Comparison of ENCODE assay signal across 8 cellular contexts in the genomic region with DNA sequence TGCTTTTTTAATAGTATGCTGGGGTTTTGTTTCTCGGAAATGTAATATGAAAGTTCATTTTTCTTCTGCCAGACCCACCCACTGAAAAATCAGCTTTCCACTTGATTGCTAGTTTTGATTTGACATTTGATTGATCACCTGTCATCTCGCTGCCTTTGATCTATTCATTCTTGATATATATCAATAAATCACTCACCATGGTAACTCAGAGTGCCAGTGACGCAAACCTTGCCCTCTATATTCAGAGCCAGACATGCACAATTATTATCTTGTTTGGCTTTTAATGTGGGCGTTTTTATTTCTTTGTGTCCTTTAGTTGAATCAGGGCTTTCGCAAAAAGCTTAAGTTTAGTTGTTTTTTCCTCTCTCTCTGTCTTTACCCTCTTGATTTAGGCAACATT. TPM values are rescaled to one million over a fixed set of nuclear protein-coding genes. Genes with fewer than 3 reads are reported as not detected.
A peak's percentile ranks its signal among the peaks of the same experiment; 100 is the strongest.
DNase-seq lines count a peak whose midpoint lies in the region; ATAC-seq, FAIRE-seq and TF ChIP-seq lines count a peak whose summit lies in the region.

No MANE protein-coding gene starts in this region.

- H3K9me3 ChIP-seq in K562 (replicated peaks; ENCODE audit: control insufficient read depth, insufficient read depth, low read depth, low read length) (no peaks in the 10 kb centered on the region), uterus (no peaks in the 10 kb centered on the region), left lung (no peaks in the 10 kb centered on the region)

- no peak overlapping the region for H3K4me3 ChIP-seq in K562
- peak overlapping the region; percentile 48 to 64 for H3K4me3 ChIP-seq in uterus
- H3K4me3 ChIP-seq in left lung = peak overlapping the region in 1 of 2 donors; percentile 34

- H3K27ac Mint-ChIP-seq in natural killer cell (no peak overlapping the region), neural crest cell (ENCODE audit: unreplicated experiment) (no peak overlapping the region)
- peak overlapping the region in 1 of 2 donors; percentile 32 for H3K27ac Mint-ChIP-seq in natural killer cell treated with Interleukin-12 subunit alpha and Interleukin-12 subunit beta and Interleukin-15 and Interleukin-18, amount 100 ng/mL, for 72 hours

- H3K36me3 Mint-ChIP-seq in natural killer cell = no peaks in the 10 kb centered on the region
- peaks cover 6% of the 10 kb centered on the region for H3K36me3 Mint-ChIP-seq in natural killer cell treated with Interleukin-12 subunit alpha and Interleukin-12 subunit beta and Interleukin-15 and Interleukin-18, amount 100 ng/mL, for 72 hours
- peaks cover 2% of the 10 kb centered on the region for H3K36me3 Mint-ChIP-seq in neural crest cell (ENCODE audit: low read depth)

- H3K27me3 ChIP-seq in K562 (ENCODE audit: control insufficient read depth in 2 of 2, insufficient read depth in 2 of 2, low read length in 2 of 2) (peaks cover 3 to 17% of the 10 kb centered on the region in 2 experiments; a peak in 4 of 5 replicates), uterus (no peaks in the 10 kb centered on the region), left lung (peaks cover 0 to 70% of the 10 kb centered on the region in 2 donors)

- intact Hi-C loops in natural killer cell (cut with micrococcal nuclease) = no loop called here
- intact Hi-C loops in K562 (cut with micrococcal nuclease) = no loop called here
- intact Hi-C loops in uterus (cut with DNase I; ENCODE audit: low total_unique reads) = no loop called here
- intact Hi-C loops in left lung (cut with DNase I) = no loop called here

- in situ Hi-C loops in K562 (cut with MboI) = no loop called here

- H4K20me1 ChIP-seq in K562 (replicated peaks; ENCODE audit: control insufficient read depth, insufficient read depth, low read length) = no peaks in the 10 kb centered on the region

- WGBS in K562 (ENCODE audit: insufficient coverage, low coverage, missing lambda C conversion rate) = 2% methylated on average over 5 of the region's 5 CpGs

- ATAC-seq in natural killer cell = no peak
- ATAC-seq in natural killer cell treated with Interleukin-12 subunit alpha and Interleukin-12 subunit beta and Interleukin-15 and Interleukin-18, amount 100 ng/mL, for 72 hours = no peak
- no peak for ATAC-seq in K562
- ATAC-seq in left lung = no peak

- H3K27me3 Mint-ChIP-seq in natural killer cell (ENCODE audit: low read depth in 2 of 2) (peaks cover 60 to 83% of the 10 kb centered on the region in 2 donors), neural crest cell (ENCODE audit: low read depth) (peaks cover 56% of the 10 kb centered on the region)
- H3K27me3 Mint-ChIP-seq in natural killer cell treated with Interleukin-12 subunit alpha and Interleukin-12 subunit beta and Interleukin-15 and Interleukin-18, amount 100 ng/mL, for 72 hours = peaks cover 44 to 85% of the 10 kb centered on the region in 2 donors

- H3K9me3 Mint-ChIP-seq in natural killer cell (no peaks in the 10 kb centered on the region), neural crest cell (no peaks in the 10 kb centered on the region)
- H3K9me3 Mint-ChIP-seq in natural killer cell treated with Interleukin-12 subunit alpha and Interleukin-12 subunit beta and Interleukin-15 and Interleukin-18, amount 100 ng/mL, for 72 hours = no peaks in the 10 kb centered on the region

- DNase-seq in natural killer cell (no peak), K562 (ENCODE audit: extremely low read depth in 1 of 4, low spot score in 3 of 4) (no peak), neural crest cell (ENCODE audit: low read depth, low spot score) (no peak), uterus (no peak), left lung (no peak), A172 (ENCODE audit: low spot score) (no peak), NCI-H1092 treated with DMSO at 0.1 percent for 48 hours (lab: John Stamatoyannopoulos, UW) (no peak)
- no peak for DNase-seq in natural killer cell treated with Interleukin-12 subunit alpha and Interleukin-12 subunit beta and Interleukin-15 and Interleukin-18, amount 100 ng/mL, for 72 hours (ENCODE audit: low spot score)

- no peaks in the 10 kb centered on the region for H3K79me2 ChIP-seq in K562 (ENCODE audit: control insufficient read depth, insufficient read depth, low read length)

- no peak for TF ChIP-seq POLR2A in K562 (conservative IDR thresholded peaks at IDR 0.05)
- TF ChIP-seq POLR2A in uterus (IDR thresholded peaks at IDR 0.05) = no peak

- no peak for FAIRE-seq in K562 (lab: Jason Lieb, UNC)

- H3K4me3 Mint-ChIP-seq in natural killer cell = peak overlapping the region; percentile 7
- H3K4me3 Mint-ChIP-seq in natural killer cell treated with Interleukin-12 subunit alpha and Interleukin-12 subunit beta and Interleukin-15 and Interleukin-18, amount 100 ng/mL, for 72 hours = no peak overlapping the region
- H3K4me3 Mint-ChIP-seq in neural crest cell = peak overlapping the region; percentile 97

- H3K9ac ChIP-seq in K562 (ENCODE audit: insufficient read depth in 1 of 2, low read depth in 2 of 2, low read length in 2 of 2) = no peak overlapping the region

- TF ChIP-seq EP300 in K562 (IDR thresholded peaks at IDR 0.05; ENCODE audit: low read length) = no peak

- H3K27ac ChIP-seq in K562 (ENCODE audit: extremely low read depth, low read depth, low read length) = no peak overlapping the region
- H3K27ac ChIP-seq in uterus = peak overlapping the region; percentile 77 to 82
- H3K27ac ChIP-seq in left lung = peak overlapping the region in 1 of 2 donors; percentile 61

- H3K36me3 ChIP-seq in K562 (ENCODE audit: control insufficient read depth, insufficient read depth, low read length) = no peaks in the 10 kb centered on the region
- H3K36me3 ChIP-seq in uterus = no peaks in the 10 kb centered on the region
- H3K36me3 ChIP-seq in left lung = no peaks in the 10 kb centered on the region

- H2AFZ ChIP-seq in K562 (ENCODE audit: low read depth, low read length) = no peak overlapping the region

- peaks cover 0 to 9% of the 10 kb centered on the region in 2 experiments; a peak in 2 of 5 replicates for H3K4me1 ChIP-seq in K562 (replicated peaks in 1 of 2; ENCODE audit: control insufficient read depth in 2 of 2, insufficient read depth in 2 of 2, low read length in 2 of 2)
- H3K4me1 ChIP-seq in uterus = no peaks in the 10 kb centered on the region
- no peaks in the 10 kb centered on the region for H3K4me1 ChIP-seq in left lung

- no TSS peak for BruUV-seq in K562 (replicated peaks; lab: Mats Ljungman, UMichigan)

- POLR2A ChIA-PET in K562 (lab: Yijun Ruan, JAX) = no interaction called here

- no peaks in the 10 kb centered on the region for H3K9me1 ChIP-seq in K562 (ENCODE audit: control insufficient read depth, insufficient read depth, low read length)

- no peak for TF ChIP-seq RAD21 in K562 (CRISPR knock-in tag; conservative IDR thresholded peaks at IDR 0.05 in 1 of 2, IDR thresholded peaks at IDR 0.05 in 1 of 2)

- TF ChIP-seq CTCF in natural killer cell (IDR thresholded peaks at IDR 0.05) = no peak
- TF ChIP-seq CTCF in K562 (IDR thresholded peaks at IDR 0.05 in 2 of 3, conservative IDR thresholded peaks at IDR 0.05 in 1 of 3; ENCODE audit: insufficient read depth in 2 of 3, low read depth in 1 of 3, low read length in 3 of 3) = no peak
- TF ChIP-seq CTCF in neural crest cell (conservative IDR thresholded peaks at IDR 0.05) = no peak
- no peak for TF ChIP-seq CTCF in uterus (IDR thresholded peaks at IDR 0.05)
- TF ChIP-seq CTCF in left lung (IDR thresholded peaks at IDR 0.05) = no peak

- H3K4me1 Mint-ChIP-seq in natural killer cell (no peaks in the 10 kb centered on the region), neural crest cell (peaks cover 44% of the 10 kb centered on the region)
- H3K4me1 Mint-ChIP-seq in natural killer cell treated with Interleukin-12 subunit alpha and Interleukin-12 subunit beta and Interleukin-15 and Interleukin-18, amount 100 ng/mL, for 72 hours (ENCODE audit: low read depth in 2 of 2) = no peaks in the 10 kb centered on the region

- CTCF ChIA-PET in K562 (lab: Yijun Ruan, JAX; ENCODE audit: low intra/inter-chr PET ratio) = no interaction called here

- H3K4me2 ChIP-seq in K562 (ENCODE audit: insufficient read depth, low read length) = no peak overlapping the region

TF ChIP-seq in K562, 482 proteins besides CTCF, POLR2A, EP300 and RAD21 (continues in another document):
- TF ChIP-seq ZNF124 (CRISPR knock-in tag; IDR thresholded peaks at IDR 0.05) (no peak), ZNF146 (CRISPR knock-in tag; IDR thresholded peaks at IDR 0.05; ENCODE audit: unreplicated experiment) (no peak), HSF4 (CRISPR knock-in tag; IDR thresholded peaks at IDR 0.05; ENCODE audit: borderline replicate concordance) (no peak), MEIS2 (IDR thresholded peaks at IDR 0.05; ENCODE audit: partially characterized antibody) (peak; percentile 67)
- TF ChIP-seq, protein P1, sequence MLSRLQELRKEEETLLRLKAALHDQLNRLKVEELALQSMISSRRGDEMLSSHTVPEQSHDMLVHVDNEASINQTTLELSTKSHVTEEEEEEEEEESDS (CRISPR knock-in tag; IDR thresholded peaks at IDR 0.05) = no peak

RNA-seq across cellular contexts. Expression of a gene that starts 2.0 kb away (rescaled TPM):
- total RNA-seq in natural killer cell (1 to 10 TPM in 2 of 3 donors, not detected in 1; 1.8 to 1.9 TPM), K562 (2014; rRNA removed) (0.05 TPM in 1 of 2 replicates, not detected in the other), K562 (2014; rRNA removed; fragmentation: Illumina TruSeq; extraction: Trizol) (not detected in 2 replicates), K562 (2015; rRNA removed; fragmentation: Illumina TruSeq; extraction: Trizol) (0.07 TPM in 1 of 2 replicates, not detected in the other), K562 (2021) (0.11 and 0.20 TPM in 2 replicates), neural crest cell (6.4 and 8.5 TPM in 2 replicates), uterus (10 to 100 TPM; 22.0 to 50.1 (median 33.1) TPM), left lung (10 to 100 TPM in 1 of 2 donors, 1 to 10 TPM in 1; 7.6 to 11.9 TPM)
- 1 to 10 TPM in 1 of 2 donors, under 1 TPM in 1; 0.05 to 1.1 TPM for total RNA-seq in natural killer cell treated with Interleukin-12 subunit alpha and Interleukin-12 subunit beta and Interleukin-15 and Interleukin-18, amount 100 ng/mL, for 72 hours
- total RNA-seq in K562 (2011; cell fraction: chromatin; rRNA removed; ENCODE audit: low replicate concordance) = 0.12 and 0.23 TPM in 2 replicates
- 0.17 and 0.26 TPM in 2 replicates for total RNA-seq in K562 (2011; cell fraction: nucleolus; rRNA removed)
- total RNA-seq in K562 (2011; cell fraction: nucleoplasm; rRNA removed) = 0.69 TPM in 1 of 2 replicates, not detected in the other
- polyA plus RNA-seq in K562 (2011; rRNA removed) (not detected in 2 replicates), K562 (2014; fragmentation: Illumina TruSeq; extraction: Trizol) (0.03 TPM in 1 of 2 replicates, not detected in the other), K562 (2014; fragmentation: Nextera tagmentation; extraction: Ambion mirVana) (under 1 TPM in 1 of 2 experiments, not detected in 1; 0.03 TPM), K562 (2014; rRNA removed) (0.01 TPM in 1 of 2 replicates, not detected in the other)
- not detected in 2 replicates for polyA plus RNA-seq in K562 (2011; cell fraction: cytosol; rRNA removed)
- polyA plus RNA-seq in K562 (2011; cell fraction: nucleus; rRNA removed) = 0.04 TPM in 1 of 2 replicates, not detected in the other
- 0.04 and 0.10 TPM in 2 replicates for polyA plus RNA-seq in K562 (2012)
- not detected in 2 replicates for polyA minus RNA-seq in K562 (2011; rRNA and poly(A)+ RNA removed)
- polyA minus RNA-seq in K562 (2011; cell fraction: cytosol; rRNA and poly(A)+ RNA removed) = not detected in 2 replicates
- polyA minus RNA-seq in K562 (2011; cell fraction: nucleus; rRNA and poly(A)+ RNA removed) = not detected in 2 replicates
- total RNA-seq in A172 (2014; rRNA removed; shearing (Covaris generic)) = 0.36 TPM in 1 of 2 replicates, not detected in the other
